ENCODE assay signal across 1 cellular context in the genomic region with DNA sequence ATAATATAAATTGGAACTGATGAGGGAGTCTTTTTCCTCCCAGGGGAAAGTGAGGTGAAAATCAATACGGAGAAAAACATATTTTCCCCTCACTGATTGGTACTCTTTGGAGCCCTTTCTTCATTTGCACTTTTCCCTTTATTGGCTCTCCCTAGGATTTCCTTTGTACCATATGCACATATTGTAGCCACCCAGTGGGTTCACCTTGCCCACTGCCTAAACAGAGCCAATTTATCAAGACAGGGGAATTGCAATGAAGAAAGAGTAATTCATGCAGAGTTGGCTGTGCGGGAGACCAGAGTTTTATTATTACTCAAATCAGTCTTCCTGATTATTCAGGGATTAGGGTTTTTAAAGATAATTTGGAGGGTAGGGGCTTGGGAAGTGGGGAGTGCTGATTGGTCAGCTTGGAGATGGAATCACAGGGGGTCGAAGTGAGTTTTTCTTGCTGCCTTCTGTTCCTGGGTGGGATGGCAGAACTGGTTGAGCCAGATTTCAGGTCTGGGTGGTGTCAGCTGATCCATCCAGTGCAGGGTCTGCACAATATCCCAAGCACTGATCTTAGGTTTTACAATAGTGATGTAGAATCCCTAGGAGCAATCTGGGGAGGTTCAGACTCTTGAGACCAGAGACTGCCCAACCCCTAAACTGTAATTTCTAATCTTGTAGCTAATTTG.
TF ChIP-seq lines count a peak whose summit lies in the region.

No MANE protein-coding gene starts in this region.

TF ChIP-seq in H1, 55 proteins besides CTCF, POLR2A, EP300 and RAD21:
- TF ChIP-seq GTF2F1 (IDR thresholded peaks at IDR 0.05; ENCODE audit: borderline replicate concordance, low read depth, low read length) = no peak
- TF ChIP-seq, protein P1, sequence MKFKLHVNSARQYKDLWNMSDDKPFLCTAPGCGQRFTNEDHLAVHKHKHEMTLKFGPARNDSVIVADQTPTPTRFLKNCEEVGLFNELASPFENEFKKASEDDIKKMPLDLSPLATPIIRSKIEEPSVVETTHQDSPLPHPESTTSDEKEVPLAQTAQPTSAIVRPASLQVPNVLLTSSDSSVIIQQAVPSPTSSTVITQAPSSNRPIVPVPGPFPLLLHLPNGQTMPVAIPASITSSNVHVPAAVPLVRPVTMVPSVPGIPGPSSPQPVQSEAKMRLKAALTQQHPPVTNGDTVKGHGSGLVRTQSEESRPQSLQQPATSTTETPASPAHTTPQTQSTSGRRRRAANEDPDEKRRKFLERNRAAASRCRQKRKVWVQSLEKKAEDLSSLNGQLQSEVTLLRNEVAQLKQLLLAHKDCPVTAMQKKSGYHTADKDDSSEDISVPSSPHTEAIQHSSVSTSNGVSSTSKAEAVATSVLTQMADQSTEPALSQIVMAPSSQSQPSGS (IDR thresholded peaks at IDR 0.05; ENCODE audit: low read length) = 0 out of 2 replicates have a peak, but pooled peaks have one; percentile 28
- TF ChIP-seq SP1 (IDR thresholded peaks at IDR 0.05; ENCODE audit: low read depth, low read length) = 0 out of 2 replicates have a peak, but pooled peaks have one; percentile 8
- TF ChIP-seq SIX5 (IDR thresholded peaks at IDR 0.05; ENCODE audit: low read depth, low read length) = no peak
- peak; percentile 88 for TF ChIP-seq POU5F1 (IDR thresholded peaks at IDR 0.05; ENCODE audit: low read depth, low read length)
- no peak for TF ChIP-seq HDAC6 (IDR thresholded peaks at IDR 0.05; ENCODE audit: low read depth, low read length)
- TF ChIP-seq EZH2 (IDR thresholded peaks at IDR 0.05; ENCODE audit: low read depth, low read length, severe bottlenecking) = no peak
- no peak for TF ChIP-seq SRF (IDR thresholded peaks at IDR 0.05; ENCODE audit: low read depth, low read length)
- no peak for TF ChIP-seq RXRA (IDR thresholded peaks at IDR 0.05; ENCODE audit: insufficient read depth, low read depth, low read length)
- TF ChIP-seq, protein P2, sequence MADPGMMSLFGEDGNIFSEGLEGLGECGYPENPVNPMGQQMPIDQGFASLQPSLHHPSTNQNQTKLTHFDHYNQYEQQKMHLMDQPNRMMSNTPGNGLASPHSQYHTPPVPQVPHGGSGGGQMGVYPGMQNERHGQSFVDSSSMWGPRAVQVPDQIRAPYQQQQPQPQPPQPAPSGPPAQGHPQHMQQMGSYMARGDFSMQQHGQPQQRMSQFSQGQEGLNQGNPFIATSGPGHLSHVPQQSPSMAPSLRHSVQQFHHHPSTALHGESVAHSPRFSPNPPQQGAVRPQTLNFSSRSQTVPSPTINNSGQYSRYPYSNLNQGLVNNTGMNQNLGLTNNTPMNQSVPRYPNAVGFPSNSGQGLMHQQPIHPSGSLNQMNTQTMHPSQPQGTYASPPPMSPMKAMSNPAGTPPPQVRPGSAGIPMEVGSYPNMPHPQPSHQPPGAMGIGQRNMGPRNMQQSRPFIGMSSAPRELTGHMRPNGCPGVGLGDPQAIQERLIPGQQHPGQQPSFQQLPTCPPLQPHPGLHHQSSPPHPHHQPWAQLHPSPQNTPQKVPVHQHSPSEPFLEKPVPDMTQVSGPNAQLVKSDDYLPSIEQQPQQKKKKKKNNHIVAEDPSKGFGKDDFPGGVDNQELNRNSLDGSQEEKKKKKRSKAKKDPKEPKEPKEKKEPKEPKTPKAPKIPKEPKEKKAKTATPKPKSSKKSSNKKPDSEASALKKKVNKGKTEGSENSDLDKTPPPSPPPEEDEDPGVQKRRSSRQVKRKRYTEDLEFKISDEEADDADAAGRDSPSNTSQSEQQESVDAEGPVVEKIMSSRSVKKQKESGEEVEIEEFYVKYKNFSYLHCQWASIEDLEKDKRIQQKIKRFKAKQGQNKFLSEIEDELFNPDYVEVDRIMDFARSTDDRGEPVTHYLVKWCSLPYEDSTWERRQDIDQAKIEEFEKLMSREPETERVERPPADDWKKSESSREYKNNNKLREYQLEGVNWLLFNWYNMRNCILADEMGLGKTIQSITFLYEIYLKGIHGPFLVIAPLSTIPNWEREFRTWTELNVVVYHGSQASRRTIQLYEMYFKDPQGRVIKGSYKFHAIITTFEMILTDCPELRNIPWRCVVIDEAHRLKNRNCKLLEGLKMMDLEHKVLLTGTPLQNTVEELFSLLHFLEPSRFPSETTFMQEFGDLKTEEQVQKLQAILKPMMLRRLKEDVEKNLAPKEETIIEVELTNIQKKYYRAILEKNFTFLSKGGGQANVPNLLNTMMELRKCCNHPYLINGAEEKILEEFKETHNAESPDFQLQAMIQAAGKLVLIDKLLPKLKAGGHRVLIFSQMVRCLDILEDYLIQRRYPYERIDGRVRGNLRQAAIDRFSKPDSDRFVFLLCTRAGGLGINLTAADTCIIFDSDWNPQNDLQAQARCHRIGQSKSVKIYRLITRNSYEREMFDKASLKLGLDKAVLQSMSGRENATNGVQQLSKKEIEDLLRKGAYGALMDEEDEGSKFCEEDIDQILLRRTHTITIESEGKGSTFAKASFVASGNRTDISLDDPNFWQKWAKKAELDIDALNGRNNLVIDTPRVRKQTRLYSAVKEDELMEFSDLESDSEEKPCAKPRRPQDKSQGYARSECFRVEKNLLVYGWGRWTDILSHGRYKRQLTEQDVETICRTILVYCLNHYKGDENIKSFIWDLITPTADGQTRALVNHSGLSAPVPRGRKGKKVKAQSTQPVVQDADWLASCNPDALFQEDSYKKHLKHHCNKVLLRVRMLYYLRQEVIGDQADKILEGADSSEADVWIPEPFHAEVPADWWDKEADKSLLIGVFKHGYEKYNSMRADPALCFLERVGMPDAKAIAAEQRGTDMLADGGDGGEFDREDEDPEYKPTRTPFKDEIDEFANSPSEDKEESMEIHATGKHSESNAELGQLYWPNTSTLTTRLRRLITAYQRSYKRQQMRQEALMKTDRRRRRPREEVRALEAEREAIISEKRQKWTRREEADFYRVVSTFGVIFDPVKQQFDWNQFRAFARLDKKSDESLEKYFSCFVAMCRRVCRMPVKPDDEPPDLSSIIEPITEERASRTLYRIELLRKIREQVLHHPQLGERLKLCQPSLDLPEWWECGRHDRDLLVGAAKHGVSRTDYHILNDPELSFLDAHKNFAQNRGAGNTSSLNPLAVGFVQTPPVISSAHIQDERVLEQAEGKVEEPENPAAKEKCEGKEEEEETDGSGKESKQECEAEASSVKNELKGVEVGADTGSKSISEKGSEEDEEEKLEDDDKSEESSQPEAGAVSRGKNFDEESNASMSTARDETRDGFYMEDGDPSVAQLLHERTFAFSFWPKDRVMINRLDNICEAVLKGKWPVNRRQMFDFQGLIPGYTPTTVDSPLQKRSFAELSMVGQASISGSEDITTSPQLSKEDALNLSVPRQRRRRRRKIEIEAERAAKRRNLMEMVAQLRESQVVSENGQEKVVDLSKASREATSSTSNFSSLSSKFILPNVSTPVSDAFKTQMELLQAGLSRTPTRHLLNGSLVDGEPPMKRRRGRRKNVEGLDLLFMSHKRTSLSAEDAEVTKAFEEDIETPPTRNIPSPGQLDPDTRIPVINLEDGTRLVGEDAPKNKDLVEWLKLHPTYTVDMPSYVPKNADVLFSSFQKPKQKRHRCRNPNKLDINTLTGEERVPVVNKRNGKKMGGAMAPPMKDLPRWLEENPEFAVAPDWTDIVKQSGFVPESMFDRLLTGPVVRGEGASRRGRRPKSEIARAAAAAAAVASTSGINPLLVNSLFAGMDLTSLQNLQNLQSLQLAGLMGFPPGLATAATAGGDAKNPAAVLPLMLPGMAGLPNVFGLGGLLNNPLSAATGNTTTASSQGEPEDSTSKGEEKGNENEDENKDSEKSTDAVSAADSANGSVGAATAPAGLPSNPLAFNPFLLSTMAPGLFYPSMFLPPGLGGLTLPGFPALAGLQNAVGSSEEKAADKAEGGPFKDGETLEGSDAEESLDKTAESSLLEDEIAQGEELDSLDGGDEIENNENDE (IDR thresholded peaks at IDR 0.05; ENCODE audit: insufficient replicate concordance, low read length) = peak; percentile 64
- TF ChIP-seq HDAC2 (IDR thresholded peaks at IDR 0.05; ENCODE audit: borderline replicate concordance in 1 of 2, low read depth in 2 of 2, low read length in 2 of 2) = peak in 1 of 2 experiments; percentile 89; a peak in 1 of 4 replicates
- TF ChIP-seq CREB1 (IDR thresholded peaks at IDR 0.05) = no peak
TF ChIP-seq in H1: peak in this region for 5.
